Comparison of ENCODE assay signal across 8 cellular contexts in the genomic region with DNA sequence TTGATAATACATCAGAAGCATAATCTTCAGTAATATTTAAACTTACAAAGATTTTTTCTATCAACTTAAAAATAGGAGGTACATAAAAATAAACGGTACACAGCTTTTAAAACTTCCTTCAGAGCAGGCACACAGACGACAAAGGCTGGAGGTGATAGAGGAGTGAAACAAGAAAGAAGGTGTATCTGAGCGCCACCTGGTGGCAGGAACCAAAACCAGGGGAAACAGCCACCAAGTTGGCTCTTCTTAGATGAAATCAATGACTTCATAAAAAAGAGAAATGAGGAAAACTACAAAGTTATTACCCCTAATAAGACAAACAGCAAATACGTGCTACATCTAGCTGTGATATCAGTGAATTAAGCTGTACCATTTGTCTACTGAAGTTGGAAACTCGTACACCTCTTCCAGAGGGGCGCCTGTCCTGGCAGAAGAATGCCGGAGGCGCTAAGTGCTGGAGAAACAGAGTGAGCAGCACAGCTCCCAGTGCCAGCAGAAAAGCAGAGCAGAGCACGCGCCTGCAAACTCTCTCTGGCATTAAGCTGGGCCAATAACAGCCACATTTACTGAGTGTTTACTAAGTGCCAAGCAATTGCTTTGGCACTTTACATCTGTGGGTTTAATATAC.
DNase-seq lines count a peak whose midpoint lies in the region; ATAC-seq and TF ChIP-seq lines count a peak whose summit lies in the region.

No MANE protein-coding gene starts in this region.

- no peaks in the 10 kb centered on the region for H3K9me3 ChIP-seq in HEK293 (ENCODE audit: control insufficient read depth, insufficient read depth, low read depth, low read length)

- no peak overlapping the region; the same call in 1 of the 2 replicates for H3K27ac ChIP-seq in HEK293 (ENCODE audit: extremely low read depth, low read depth, low read length)

- CTCF ChIA-PET in HEK293 (lab: Yijun Ruan, JAX) = interaction anchor here (0.5 to 3.0 kb wide), 64 partner anchors 9 to 1042 kb away, joined by 3 to 82 read pairs (median 4); a partner anchor contains a TSS
- CTCF ChIA-PET in activated CD8-positive, alpha-beta T cell treated with anti-CD3 and anti-CD28 coated beads for 36 hours (lab: Charles Lee) = interaction anchor here (0.6 to 2.6 kb wide), 37 partner anchors 9 to 667 kb away, joined by 3 to 26 read pairs (median 4); no protein-coding TSS in a partner anchor

- peaks cover 22 to 88% of the 10 kb centered on the region in 2 experiments for H3K36me3 ChIP-seq in HEK293 (ENCODE audit: control insufficient read depth in 2 of 2, insufficient read depth in 1 of 2, low read length in 2 of 2)

- TF ChIP-seq CTCF in AG09309 (IDR thresholded peaks at IDR 0.05; ENCODE audit: control insufficient read depth, insufficient read depth, low read depth, low read length, missing control alignments) (peak; percentile 84), HEK293 (tag by site-specific recombination; IDR thresholded peaks at IDR 0.05) (peak; percentile 77; the same call in 1 of the 2 replicates)
- TF ChIP-seq CTCF in activated CD8-positive, alpha-beta T cell treated with anti-CD3 and anti-CD28 coated beads for 36 hours (IDR thresholded peaks at IDR 0.05) = peak; percentile 96

- intact Hi-C loops in activated CD8-positive, alpha-beta T cell treated with anti-CD3 and anti-CD28 coated beads for 36 hours (cut with micrococcal nuclease) = no loop called here

- no peaks in the 10 kb centered on the region for H3K9me3 Mint-ChIP-seq in activated CD8-positive, alpha-beta T cell treated with anti-CD3 and anti-CD28 coated beads for 36 hours

- H3K27me3 Mint-ChIP-seq in activated CD8-positive, alpha-beta T cell treated with anti-CD3 and anti-CD28 coated beads for 36 hours = no peaks in the 10 kb centered on the region

- H3K4me1 Mint-ChIP-seq in activated CD8-positive, alpha-beta T cell treated with anti-CD3 and anti-CD28 coated beads for 36 hours (ENCODE audit: low read depth) = peaks cover 12% of the 10 kb centered on the region

- POLR2A ChIA-PET in HEK293 (lab: Yijun Ruan, JAX) = no interaction called here
- POLR2A ChIA-PET in activated CD8-positive, alpha-beta T cell treated with anti-CD3 and anti-CD28 coated beads for 36 hours (lab: Charles Lee) = interaction anchor here (1.2 to 1.3 kb wide), 2 partner anchors 32 to 81 kb away, joined by 3 read pairs; no protein-coding TSS in a partner anchor

- peak; percentile 84 for ATAC-seq in activated CD8-positive, alpha-beta T cell treated with anti-CD3 and anti-CD28 coated beads for 36 hours
- no peak for ATAC-seq in HG02623 (IDR thresholded peaks at IDR 0.05; ENCODE audit: unreplicated experiment)

- H3K27ac Mint-ChIP-seq in activated CD8-positive, alpha-beta T cell treated with anti-CD3 and anti-CD28 coated beads for 36 hours = peak overlapping the region; percentile 63

- peaks cover 58% of the 10 kb centered on the region for H3K36me3 Mint-ChIP-seq in activated CD8-positive, alpha-beta T cell treated with anti-CD3 and anti-CD28 coated beads for 36 hours (ENCODE audit: low read depth)

- no peaks in the 10 kb centered on the region for H3K4me1 ChIP-seq in HEK293 (ENCODE audit: control insufficient read depth, insufficient read depth, low read length)

- H3K4me3 Mint-ChIP-seq in activated CD8-positive, alpha-beta T cell treated with anti-CD3 and anti-CD28 coated beads for 36 hours = no peak overlapping the region

- no peak overlapping the region for H3K4me3 ChIP-seq in AG09309 (ENCODE audit: control insufficient read depth, low read depth, low read length)
- no peak overlapping the region for H3K4me3 ChIP-seq in HEK293 (ENCODE audit: low read depth, low read length)

- DNase-seq in AG09309 (ENCODE audit: low read depth) = no peak
- DNase-seq in NCI-H774 (lab: John Stamatoyannopoulos, UW) = peak; percentile 64
- peak; percentile 89 for DNase-seq in activated CD8-positive, alpha-beta T cell treated with anti-CD3 and anti-CD28 coated beads for 36 hours
- DNase-seq in effector CD8-positive, alpha-beta T cell (lab: John Stamatoyannopoulos, UW) = peak; percentile 55
- peak; percentile 72 for DNase-seq in midbrain (lab: John Stamatoyannopoulos, UW)
- peak; percentile 82 for DNase-seq in stimulated activated CD8-positive, alpha-beta memory T cell treated with anti-CD3 and anti-CD28 coated beads, Interleukin-4, amount 100 ng/mL, for 48 hours

TF ChIP-seq in HEK293, 187 proteins besides CTCF, POLR2A, EP300 and RAD21:
- TF ChIP-seq, protein P1, sequence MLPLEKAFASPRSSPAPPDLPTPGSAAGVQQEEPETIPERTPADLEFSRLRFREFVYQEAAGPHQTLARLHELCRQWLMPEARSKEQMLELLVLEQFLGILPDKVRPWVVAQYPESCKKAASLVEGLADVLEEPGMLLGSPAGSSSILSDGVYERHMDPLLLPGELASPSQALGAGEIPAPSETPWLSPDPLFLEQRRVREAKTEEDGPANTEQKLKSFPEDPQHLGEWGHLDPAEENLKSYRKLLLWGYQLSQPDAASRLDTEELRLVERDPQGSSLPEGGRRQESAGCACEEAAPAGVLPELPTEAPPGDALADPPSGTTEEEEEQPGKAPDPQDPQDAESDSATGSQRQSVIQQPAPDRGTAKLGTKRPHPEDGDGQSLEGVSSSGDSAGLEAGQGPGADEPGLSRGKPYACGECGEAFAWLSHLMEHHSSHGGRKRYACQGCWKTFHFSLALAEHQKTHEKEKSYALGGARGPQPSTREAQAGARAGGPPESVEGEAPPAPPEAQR (tag by site-specific recombination; IDR thresholded peaks at IDR 0.05) = no peak
- TF ChIP-seq ZNF335 (tag by site-specific recombination; conservative IDR thresholded peaks at IDR 0.05) = 0 out of 2 replicates have a peak, but pooled peaks have one; percentile 41
- TF ChIP-seq FEZF1 (tag by site-specific recombination; IDR thresholded peaks at IDR 0.05) = peak; percentile 23; the same call in 1 of the 2 replicates
- TF ChIP-seq ZNF654 (tag by site-specific recombination; IDR thresholded peaks at IDR 0.05; ENCODE audit: low read depth) = peak; percentile 72
- TF ChIP-seq ZNF558 (tag by site-specific recombination; IDR thresholded peaks at IDR 0.05) = no peak
- TF ChIP-seq ZNF211 (tag by site-specific recombination; IDR thresholded peaks at IDR 0.05; ENCODE audit: low read depth) = peak; percentile 69; the same call in 1 of the 2 replicates
- TF ChIP-seq, protein P2, sequence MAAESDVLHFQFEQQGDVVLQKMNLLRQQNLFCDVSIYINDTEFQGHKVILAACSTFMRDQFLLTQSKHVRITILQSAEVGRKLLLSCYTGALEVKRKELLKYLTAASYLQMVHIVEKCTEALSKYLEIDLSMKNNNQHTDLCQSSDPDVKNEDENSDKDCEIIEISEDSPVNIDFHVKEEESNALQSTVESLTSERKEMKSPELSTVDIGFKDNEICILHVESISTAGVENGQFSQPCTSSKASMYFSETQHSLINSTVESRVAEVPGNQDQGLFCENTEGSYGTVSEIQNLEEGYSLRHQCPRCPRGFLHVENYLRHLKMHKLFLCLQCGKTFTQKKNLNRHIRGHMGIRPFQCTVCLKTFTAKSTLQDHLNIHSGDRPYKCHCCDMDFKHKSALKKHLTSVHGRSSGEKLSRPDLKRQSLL (tag by site-specific recombination; IDR thresholded peaks at IDR 0.05) = no peak
- TF ChIP-seq, protein P3, sequence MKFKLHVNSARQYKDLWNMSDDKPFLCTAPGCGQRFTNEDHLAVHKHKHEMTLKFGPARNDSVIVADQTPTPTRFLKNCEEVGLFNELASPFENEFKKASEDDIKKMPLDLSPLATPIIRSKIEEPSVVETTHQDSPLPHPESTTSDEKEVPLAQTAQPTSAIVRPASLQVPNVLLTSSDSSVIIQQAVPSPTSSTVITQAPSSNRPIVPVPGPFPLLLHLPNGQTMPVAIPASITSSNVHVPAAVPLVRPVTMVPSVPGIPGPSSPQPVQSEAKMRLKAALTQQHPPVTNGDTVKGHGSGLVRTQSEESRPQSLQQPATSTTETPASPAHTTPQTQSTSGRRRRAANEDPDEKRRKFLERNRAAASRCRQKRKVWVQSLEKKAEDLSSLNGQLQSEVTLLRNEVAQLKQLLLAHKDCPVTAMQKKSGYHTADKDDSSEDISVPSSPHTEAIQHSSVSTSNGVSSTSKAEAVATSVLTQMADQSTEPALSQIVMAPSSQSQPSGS (tag by site-specific recombination; IDR thresholded peaks at IDR 0.05; ENCODE audit: low read depth) = peak; percentile 11; the same call in 1 of the 2 replicates
- TF ChIP-seq ZNF629 (tag by site-specific recombination; IDR thresholded peaks at IDR 0.05) = peak; percentile 24; the same call in 1 of the 2 replicates
- TF ChIP-seq PRDM1 (tag by site-specific recombination; IDR thresholded peaks at IDR 0.05) = peak; percentile 8; the same call in 1 of the 2 replicates
TF ChIP-seq in HEK293: peak in this region for 7.
